In the genomic region with DNA sequence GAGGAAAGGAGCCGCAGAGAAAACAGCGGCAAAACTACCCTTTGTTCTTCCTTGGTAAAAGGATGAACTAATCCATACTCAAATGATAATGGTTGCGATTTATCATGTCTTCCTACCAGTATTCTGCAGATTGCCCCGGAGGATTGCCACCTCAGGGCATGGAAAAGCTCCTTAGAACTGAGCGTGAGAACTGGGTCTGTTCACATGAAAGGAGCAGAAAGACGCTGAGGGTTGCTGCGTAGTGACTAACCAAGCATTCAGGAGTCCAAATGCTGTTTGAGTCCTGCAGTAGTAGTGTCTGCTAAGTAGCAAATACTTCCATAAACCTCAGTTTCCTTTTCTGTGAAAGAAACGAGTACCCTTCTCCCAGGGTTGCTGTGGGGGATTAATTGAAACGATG, we compare ENCODE assay signal across 17 cellular contexts.
A peak's percentile ranks its signal among the peaks of the same experiment; 100 is the strongest.
DNase-seq lines count a peak whose midpoint lies in the region; FAIRE-seq and TF ChIP-seq lines count a peak whose summit lies in the region.
"Had no signal": no experiment of that assay in that cellular context is flagged by ENCODE, and none has a peak within 500 bp of the region (broad histone marks: within the 10 kb centered on the region; RNA-seq: fewer than 3 reads in every experiment).

No MANE protein-coding gene starts in this region.

- H3K9ac ChIP-seq in trophoblast cell (ENCODE audit: low read length), result no peak overlapping the region

- no peaks in the 10 kb centered on the region for H3K79me2 ChIP-seq in trophoblast cell (ENCODE audit: control insufficient read depth, insufficient read depth, low read length, poor library complexity)

- FAIRE-seq in bronchial epithelial cell (lab: Jason Lieb, UNC), result peak; percentile 32
- FAIRE-seq: A204.1 had no signal

- H3K9me3 ChIP-seq in trophoblast cell (ENCODE audit: insufficient read depth, low read depth, low read length), result no peaks in the 10 kb centered on the region
- H3K9me3 ChIP-seq: HAP-1 had no signal

- H2BK5ac ChIP-seq in trophoblast cell (ENCODE audit: low read depth, low read length, poor library complexity), result no peak overlapping the region

- H2BK12ac ChIP-seq in trophoblast cell (ENCODE audit: low read length), result no peak overlapping the region

- no CpG with 5 or more reads among the region's 9 CpGs for whole genome bisulfite sequencing in trophoblast cell (ENCODE audit: extremely low coverage, insufficient coverage, insufficient read length)

- no peaks in the 10 kb centered on the region for H3K79me1 ChIP-seq in trophoblast cell (ENCODE audit: low read length)

- H3K18ac ChIP-seq in trophoblast cell (ENCODE audit: low read length), result no peak overlapping the region

- no peak overlapping the region for H3K4ac ChIP-seq in trophoblast cell (ENCODE audit: low read depth, low read length)

- H4K8ac ChIP-seq in trophoblast cell (ENCODE audit: low read depth, low read length), result no peak overlapping the region

- no peak overlapping the region for H2AK5ac ChIP-seq in trophoblast cell (ENCODE audit: low read length)

- H3K27me3 ChIP-seq in bronchial epithelial cell (ENCODE audit: control insufficient read depth, insufficient read depth, low read length) (no peaks in the 10 kb centered on the region), trophoblast cell (ENCODE audit: insufficient read depth, low read length) (no peaks in the 10 kb centered on the region)

- H2AFZ ChIP-seq in trophoblast cell (ENCODE audit: insufficient read depth, low read length, poor library complexity), result no peak overlapping the region

- H3K4me3 ChIP-seq in bronchial epithelial cell (ENCODE audit: low read depth, low read length) (no peak overlapping the region), trophoblast cell (ENCODE audit: low read depth, low read length) (no peak overlapping the region), foreskin fibroblast (ENCODE audit: low read depth in 1 of 2, low read length in 2 of 2) (no peak overlapping the region)
- H3K4me3 ChIP-seq: HAP-1 had no signal

- H2BK120ac ChIP-seq in trophoblast cell (ENCODE audit: insufficient read depth, low read length, poor library complexity), result no peak overlapping the region

- peaks cover 3 to 4% of the 10 kb centered on the region in 2 experiments for H3K4me1 ChIP-seq in trophoblast cell (ENCODE audit: control insufficient read depth in 1 of 2, insufficient read depth in 2 of 2, low read length in 2 of 2)
- H3K4me1 ChIP-seq: HAP-1 had no signal

- no peak overlapping the region for H3K27ac ChIP-seq in trophoblast cell (ENCODE audit: low read depth, low read length)

- no peak for TF ChIP-seq CTCF in bronchial epithelial cell (IDR thresholded peaks at IDR 0.05; ENCODE audit: insufficient read depth, low read length, severe bottlenecking)
- no peak for TF ChIP-seq CTCF in foreskin fibroblast (IDR thresholded peaks at IDR 0.05; ENCODE audit: low read depth, low read length)

- H3K14ac ChIP-seq in trophoblast cell (ENCODE audit: low read length), result no peak overlapping the region

- H3K4me2 ChIP-seq in trophoblast cell (ENCODE audit: low read length), result no peak overlapping the region

- DNase-seq in M059J (ENCODE audit: low read depth), result peak; percentile 12
- no peak for DNase-seq in bronchial epithelial cell (ENCODE audit: low read depth)
- peak; percentile 49 for DNase-seq in foreskin melanocyte
- peak; percentile 61 to 85 for DNase-seq in trophoblast cell
- DNase-seq in foreskin fibroblast, result no peak
- DNase-seq in HUDEP-2 (lab: John Stamatoyannopoulos, UW; ENCODE audit: unreplicated experiment in 76 of 76), result no peak
- no peak for DNase-seq in NCI-H1930 (lab: John Stamatoyannopoulos, UW)
- DNase-seq in iPS-NIHi11 (ENCODE audit: low spot score), result no peak
- DNase-seq: AML-193; Calu3; CD8-positive, alpha-beta T cell; DMS79 treated with DMSO at 0.1 percent for 48 hours; GF-D8; GOT3; KG1 had no signal

- no peak overlapping the region for H3K23ac ChIP-seq in trophoblast cell (ENCODE audit: low read length)

- H4K12ac ChIP-seq in trophoblast cell (ENCODE audit: low read depth, low read length), result no peak overlapping the region

- no peak overlapping the region for H4K91ac ChIP-seq in trophoblast cell (ENCODE audit: low read depth, low read length)

- H3K36me3 ChIP-seq in bronchial epithelial cell (ENCODE audit: control insufficient read depth, insufficient read depth, low read length) (no peaks in the 10 kb centered on the region), trophoblast cell (ENCODE audit: control insufficient read depth in 1 of 2, insufficient read depth in 2 of 2, low read length in 2 of 2) (no peaks in the 10 kb centered on the region)
- H3K36me3 ChIP-seq: HAP-1 had no signal

Comparison
In these comparisons a context has a peak if more than half of its experiments do, and no peak if none do; other contexts are left out.
1. DNase-seq: peak in M059J (single experiment), foreskin melanocyte (single experiment) and trophoblast cell (2 of 2); none in bronchial epithelial cell (single experiment), foreskin fibroblast (0 of 2), HUDEP-2 (0 of 76), NCI-H1930 (0 of 2) and iPS-NIHi11 (single experiment).